ENCODE assay signal across 29 cellular contexts in the genomic region with DNA sequence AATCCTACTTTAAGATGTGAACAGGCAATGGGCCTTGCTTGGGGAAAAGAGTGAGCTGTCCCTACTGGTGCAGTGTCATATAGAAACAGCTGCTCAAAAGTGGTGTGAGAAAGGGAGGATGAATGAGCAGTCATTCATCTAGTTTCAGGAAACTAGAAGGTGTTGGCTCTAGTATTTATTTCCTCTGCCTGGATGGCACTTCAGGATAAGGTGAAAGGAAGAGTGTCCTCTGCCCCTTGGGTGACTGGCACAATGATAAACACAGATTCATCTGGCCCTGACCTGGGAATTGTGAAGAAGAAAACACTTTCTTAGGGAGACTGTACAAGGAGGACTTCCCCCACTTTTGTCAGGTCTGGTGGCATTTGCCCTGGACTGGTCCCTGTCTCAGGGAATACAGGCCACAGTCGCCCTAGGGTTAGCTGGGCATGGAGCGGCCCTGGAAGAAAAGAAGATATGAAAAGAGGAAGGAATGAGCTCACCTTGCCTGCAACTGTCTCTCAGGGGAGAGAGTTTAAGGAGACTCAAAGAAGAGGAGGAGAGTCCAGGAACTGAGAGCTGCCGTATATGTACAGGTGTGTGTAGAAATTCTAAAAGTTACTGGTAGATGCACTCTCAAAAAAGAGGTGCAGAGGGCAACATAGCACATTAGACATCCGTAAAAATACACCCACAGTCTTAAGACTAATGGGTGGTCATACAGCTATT. TPM values are rescaled to one million over a fixed set of nuclear protein-coding genes. Genes with fewer than 3 reads are reported as not detected.
"Had no signal": no experiment of that assay in that cellular context is flagged by ENCODE, and none has a peak within 500 bp of the region (broad histone marks: within the 10 kb centered on the region; RNA-seq: fewer than 3 reads in every experiment).

No MANE protein-coding gene starts in this region.

- H3K9ac ChIP-seq: parathyroid adenoma had no signal

- H3K9me3 ChIP-seq: ascending aorta, esophagus squamous epithelium, psoas muscle, sigmoid colon, suprapubic skin, tibial artery had no signal

- H2AFZ ChIP-seq: parathyroid adenoma had no signal

- H3K4me1 Mint-ChIP-seq: activated naive CD4-positive, alpha-beta T cell treated with anti-CD3 and anti-CD28 coated beads, Interleukin-2, amount 10 ng/mL, durations not matched to agents 7 days and 5 days; activated naive CD8-positive, alpha-beta T cell treated with anti-CD3 and anti-CD28 coated beads, Interleukin-2, amount 10 ng/mL, durations not matched to agents 7 days and 5 days; brain; mesothelial cell of epicardium; naive thymus-derived CD8-positive, alpha-beta T cell; neural crest cell had no signal

- H3K9me3 Mint-ChIP-seq: activated CD4-positive, alpha-beta memory T cell treated with anti-CD3 and anti-CD28 coated beads for 36 hours; activated naive CD4-positive, alpha-beta T cell treated with anti-CD3 and anti-CD28 coated beads, Interleukin-2, amount 10 ng/mL, durations not matched to agents 7 days and 5 days; activated naive CD8-positive, alpha-beta T cell treated with anti-CD3 and anti-CD28 coated beads, Interleukin-2, amount 10 ng/mL, durations not matched to agents 7 days and 5 days; activated T-cell treated with anti-CD3 and anti-CD28 coated beads, Interleukin-2, amount 50 U/mL, for 24 hours; neural crest cell had no signal

- H3K4me3 Mint-ChIP-seq: activated CD4-positive, alpha-beta memory T cell treated with anti-CD3 and anti-CD28 coated beads for 36 hours; activated naive CD4-positive, alpha-beta T cell treated with anti-CD3 and anti-CD28 coated beads, Interleukin-2, amount 10 ng/mL, durations not matched to agents 7 days and 5 days; activated naive CD8-positive, alpha-beta T cell treated with anti-CD3 and anti-CD28 coated beads, Interleukin-2, amount 10 ng/mL, durations not matched to agents 7 days and 5 days; activated T-cell treated with anti-CD3 and anti-CD28 coated beads, Interleukin-2, amount 50 U/mL, for 24 hours; brain; mesothelial cell of epicardium; naive thymus-derived CD8-positive, alpha-beta T cell; neural crest cell had no signal

- H3K27ac Mint-ChIP-seq: activated CD4-positive, alpha-beta memory T cell treated with anti-CD3 and anti-CD28 coated beads for 36 hours; activated naive CD4-positive, alpha-beta T cell treated with anti-CD3 and anti-CD28 coated beads, Interleukin-2, amount 10 ng/mL, durations not matched to agents 7 days and 5 days; activated naive CD8-positive, alpha-beta T cell treated with anti-CD3 and anti-CD28 coated beads, Interleukin-2, amount 10 ng/mL, durations not matched to agents 7 days and 5 days; activated T-cell treated with anti-CD3 and anti-CD28 coated beads, Interleukin-2, amount 50 U/mL, for 24 hours; brain; mesothelial cell of epicardium had no signal

- H3K4me3 ChIP-seq: ascending aorta, coronary artery, dorsolateral prefrontal cortex, esophagus squamous epithelium, psoas muscle, sigmoid colon, suprapubic skin, tibial artery had no signal

- DNase-seq: activated CD4-positive, alpha-beta memory T cell treated with anti-CD3 and anti-CD28 coated beads for 36 hours; activated CD4-positive, alpha-beta T cell treated with anti-CD3 and anti-CD28 coated beads for 48 hours; activated CD8-positive, alpha-beta memory T cell treated with anti-CD3 and anti-CD28 coated beads, Interleukin-2, amount 50 U/mL, for 48 hours; activated gamma-delta T cell; activated naive CD4-positive, alpha-beta T cell treated with anti-CD3 and anti-CD28 coated beads, Interleukin-2, amount 10 ng/mL, durations not matched to agents 7 days and 5 days; activated naive CD8-positive, alpha-beta T cell treated with anti-CD3 and anti-CD28 coated beads, Interleukin-2, amount 10 ng/mL, durations not matched to agents 7 days and 5 days; activated T-cell treated with anti-CD3 and anti-CD28 coated beads, Interleukin-2, amount 50 U/mL, for 24 hours; dorsolateral prefrontal cortex; esophagus squamous epithelium; islet precursor cell; left cardiac atrium; naive thymus-derived CD8-positive, alpha-beta T cell; occipital lobe; psoas muscle; sigmoid colon; stimulated activated CD4-positive, alpha-beta T cell treated with anti-CD3 and anti-CD28 coated beads, Interleukin-1b, Interleukin-23, amount 100 ng/mL, for 48 hours; stimulated activated naive CD4-positive, alpha-beta T cell; T-helper 2 cell; tibial artery had no signal

- H3K36me3 ChIP-seq: ascending aorta, esophagus squamous epithelium, sigmoid colon, suprapubic skin, tibial artery had no signal

- H3K27me3 ChIP-seq: ascending aorta, sigmoid colon, suprapubic skin had no signal

- H3K79me2 ChIP-seq: parathyroid adenoma had no signal

- ATAC-seq: left cardiac atrium; naive thymus-derived CD8-positive, alpha-beta T cell; psoas muscle had no signal

- FAIRE-seq: endothelial cell of umbilical vein, frontal cortex, small intestine had no signal

- H3K27ac ChIP-seq: ascending aorta, coronary artery, dorsolateral prefrontal cortex, esophagus squamous epithelium, parathyroid adenoma, psoas muscle, sigmoid colon, suprapubic skin, tibial artery had no signal

- H3K36me3 Mint-ChIP-seq: activated CD4-positive, alpha-beta memory T cell treated with anti-CD3 and anti-CD28 coated beads for 36 hours; activated naive CD4-positive, alpha-beta T cell treated with anti-CD3 and anti-CD28 coated beads, Interleukin-2, amount 10 ng/mL, durations not matched to agents 7 days and 5 days; brain; mesothelial cell of epicardium had no signal

- H3K4me1 ChIP-seq: ascending aorta, esophagus squamous epithelium, parathyroid adenoma, psoas muscle, sigmoid colon, suprapubic skin, tibial artery had no signal

RNA-seq across cellular contexts. Expression of a gene that starts 13.8 kb away (rescaled TPM):
- total RNA-seq: activated CD4-positive, alpha-beta memory T cell treated with anti-CD3 and anti-CD28 coated beads for 36 hours; activated naive CD8-positive, alpha-beta T cell treated with anti-CD3 and anti-CD28 coated beads, Interleukin-2, amount 10 ng/mL, durations not matched to agents 7 days and 5 days; naive thymus-derived CD8-positive, alpha-beta T cell had no signal
- polyA plus RNA-seq: naive thymus-derived CD8-positive, alpha-beta T cell had no signal
